In the genomic region with DNA sequence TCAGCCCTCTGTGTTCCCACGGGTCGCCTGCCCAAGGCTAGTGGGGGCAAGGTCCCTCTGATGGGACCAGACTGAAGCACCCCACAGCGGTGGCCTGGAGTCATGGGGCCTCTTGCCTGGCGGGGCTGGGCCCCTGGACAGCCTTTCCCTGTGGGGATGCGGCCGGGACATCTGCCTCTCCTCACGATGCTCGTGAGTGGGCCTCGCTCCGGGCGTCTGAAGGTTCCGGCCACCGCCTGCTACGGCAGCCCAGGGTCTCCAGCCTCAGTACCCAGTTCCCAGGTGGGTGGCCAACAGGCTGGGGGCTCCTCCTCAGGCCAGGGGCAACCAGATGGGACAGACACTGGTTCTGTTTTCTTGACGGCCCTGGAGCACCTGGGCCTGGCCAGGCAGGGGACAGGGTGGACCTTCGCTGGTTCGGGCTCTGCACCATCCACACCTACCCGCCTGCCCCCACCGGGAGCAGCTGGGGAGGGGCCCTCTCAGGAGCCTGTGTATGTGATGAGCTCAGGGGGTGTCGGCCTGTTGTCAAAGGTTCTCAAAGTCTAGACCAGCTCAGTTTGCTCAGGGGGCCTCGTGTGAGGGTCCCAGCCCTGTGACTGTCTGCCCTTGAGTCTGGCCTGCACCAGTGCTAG, we compare ENCODE assay signal across 1 cellular context.
TF ChIP-seq lines count a peak whose summit lies in the region.

No MANE protein-coding gene starts in this region.

TF ChIP-seq in HepG2, 621 proteins besides CTCF, POLR2A, EP300 and RAD21:
- no peak for TF ChIP-seq FOXJ3 (CRISPR knock-in tag; IDR thresholded peaks at IDR 0.05; ENCODE audit: borderline replicate concordance)
- no peak for TF ChIP-seq NFYB (CRISPR knock-in tag; IDR thresholded peaks at IDR 0.05)
- TF ChIP-seq HNRNPLL (IDR thresholded peaks at IDR 0.05; ENCODE audit: low read depth, low read length, poor library complexity, severe bottlenecking): peak; percentile 5
- 0 out of 2 replicates have a peak, but pooled peaks have one; percentile 6 for TF ChIP-seq AKAP8 (CRISPR knock-in tag; IDR thresholded peaks at IDR 0.05)
- no peak for TF ChIP-seq ZNF589 (CRISPR knock-in tag; conservative IDR thresholded peaks at IDR 0.05)
- TF ChIP-seq ZNF644 (CRISPR knock-in tag; IDR thresholded peaks at IDR 0.05; ENCODE audit: low read depth): no peak
- TF ChIP-seq MAF1 (CRISPR knock-in tag; IDR thresholded peaks at IDR 0.05; ENCODE audit: borderline replicate concordance): no peak
- TF ChIP-seq PRDM4 (CRISPR knock-in tag; IDR thresholded peaks at IDR 0.05; ENCODE audit: borderline replicate concordance): no peak
- TF ChIP-seq SP1 (IDR thresholded peaks at IDR 0.05): no peak
- TF ChIP-seq SP1 (CRISPR knock-in tag; IDR thresholded peaks at IDR 0.05): no peak
- 0 out of 2 replicates have a peak, but pooled peaks have one; percentile 6 for TF ChIP-seq ZNF83 (CRISPR knock-in tag; IDR thresholded peaks at IDR 0.05; ENCODE audit: borderline replicate concordance)
- no peak for TF ChIP-seq BRD4 (CRISPR knock-in tag; IDR thresholded peaks at IDR 0.05)
- TF ChIP-seq AGO1 (IDR thresholded peaks at IDR 0.05; ENCODE audit: low read depth, low read length, poor library complexity, severe bottlenecking): peak; percentile 91
- no peak for TF ChIP-seq TFDP2 (CRISPR knock-in tag; IDR thresholded peaks at IDR 0.05)
- 0 out of 2 replicates have a peak, but pooled peaks have one; percentile 66 for TF ChIP-seq ZNF17 (CRISPR knock-in tag; IDR thresholded peaks at IDR 0.05)
TF ChIP-seq in HepG2: peak in this region for 5.
